In the genomic region with DNA sequence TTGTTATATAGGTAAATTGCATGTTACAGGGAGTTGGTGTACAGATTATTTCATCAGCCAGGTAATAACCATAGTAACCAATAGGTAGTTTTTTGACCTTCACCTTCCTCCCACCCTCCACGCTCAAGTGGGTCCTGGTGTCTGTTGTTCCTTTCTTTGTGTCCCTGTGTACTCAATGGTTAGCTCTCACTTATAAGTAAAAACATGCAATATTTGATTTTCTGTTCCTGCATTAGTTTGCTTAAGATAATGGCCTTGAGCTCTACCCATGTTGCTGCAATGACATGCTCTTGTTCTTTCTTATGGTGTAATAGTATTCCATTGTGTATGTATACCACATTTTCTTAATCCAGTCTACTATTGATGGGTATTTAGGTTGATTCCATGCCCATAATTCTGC, we compare ENCODE assay signal across 1 cellular context.
A peak's percentile ranks its signal among the peaks of the same experiment; 100 is the strongest.
TF ChIP-seq lines count a peak whose summit lies in the region.

No MANE protein-coding gene starts in this region.

TF ChIP-seq in HepG2, 621 proteins besides CTCF, POLR2A, EP300 and RAD21 (continued from another document and continues in another):
- TF ChIP-seq, protein P1, sequence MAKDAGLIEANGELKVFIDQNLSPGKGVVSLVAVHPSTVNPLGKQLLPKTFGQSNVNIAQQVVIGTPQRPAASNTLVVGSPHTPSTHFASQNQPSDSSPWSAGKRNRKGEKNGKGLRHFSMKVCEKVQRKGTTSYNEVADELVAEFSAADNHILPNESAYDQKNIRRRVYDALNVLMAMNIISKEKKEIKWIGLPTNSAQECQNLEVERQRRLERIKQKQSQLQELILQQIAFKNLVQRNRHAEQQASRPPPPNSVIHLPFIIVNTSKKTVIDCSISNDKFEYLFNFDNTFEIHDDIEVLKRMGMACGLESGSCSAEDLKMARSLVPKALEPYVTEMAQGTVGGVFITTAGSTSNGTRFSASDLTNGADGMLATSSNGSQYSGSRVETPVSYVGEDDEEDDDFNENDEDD (CRISPR knock-in tag; IDR thresholded peaks at IDR 0.05; ENCODE audit: borderline replicate concordance), result no peak
- TF ChIP-seq, protein P2, sequence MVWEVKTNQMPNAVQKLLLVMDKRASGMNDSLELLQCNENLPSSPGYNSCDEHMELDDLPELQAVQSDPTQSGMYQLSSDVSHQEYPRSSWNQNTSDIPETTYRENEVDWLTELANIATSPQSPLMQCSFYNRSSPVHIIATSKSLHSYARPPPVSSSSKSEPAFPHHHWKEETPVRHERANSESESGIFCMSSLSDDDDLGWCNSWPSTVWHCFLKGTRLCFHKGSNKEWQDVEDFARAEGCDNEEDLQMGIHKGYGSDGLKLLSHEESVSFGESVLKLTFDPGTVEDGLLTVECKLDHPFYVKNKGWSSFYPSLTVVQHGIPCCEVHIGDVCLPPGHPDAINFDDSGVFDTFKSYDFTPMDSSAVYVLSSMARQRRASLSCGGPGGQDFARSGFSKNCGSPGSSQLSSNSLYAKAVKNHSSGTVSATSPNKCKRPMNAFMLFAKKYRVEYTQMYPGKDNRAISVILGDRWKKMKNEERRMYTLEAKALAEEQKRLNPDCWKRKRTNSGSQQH (CRISPR knock-in tag; IDR thresholded peaks at IDR 0.05; ENCODE audit: low read depth), result no peak
- no peak for TF ChIP-seq ZNF496 (CRISPR knock-in tag; IDR thresholded peaks at IDR 0.05; ENCODE audit: insufficient replicate concordance)
- TF ChIP-seq ELF3 (CRISPR knock-in tag; IDR thresholded peaks at IDR 0.05), result 0 out of 2 replicates have a peak, but pooled peaks have one; percentile 33
- TF ChIP-seq U2AF2 (IDR thresholded peaks at IDR 0.05; ENCODE audit: low read depth, low read length), result no peak
- no peak for TF ChIP-seq ZFX (CRISPR knock-in tag; IDR thresholded peaks at IDR 0.05; ENCODE audit: low read depth)
- no peak; the same call in 1 of the 2 replicates for TF ChIP-seq SMARCC2 (IDR thresholded peaks at IDR 0.05)
- TF ChIP-seq POLR2G (IDR thresholded peaks at IDR 0.05; ENCODE audit: low read depth, low read length), result no peak
- TF ChIP-seq, protein P3, sequence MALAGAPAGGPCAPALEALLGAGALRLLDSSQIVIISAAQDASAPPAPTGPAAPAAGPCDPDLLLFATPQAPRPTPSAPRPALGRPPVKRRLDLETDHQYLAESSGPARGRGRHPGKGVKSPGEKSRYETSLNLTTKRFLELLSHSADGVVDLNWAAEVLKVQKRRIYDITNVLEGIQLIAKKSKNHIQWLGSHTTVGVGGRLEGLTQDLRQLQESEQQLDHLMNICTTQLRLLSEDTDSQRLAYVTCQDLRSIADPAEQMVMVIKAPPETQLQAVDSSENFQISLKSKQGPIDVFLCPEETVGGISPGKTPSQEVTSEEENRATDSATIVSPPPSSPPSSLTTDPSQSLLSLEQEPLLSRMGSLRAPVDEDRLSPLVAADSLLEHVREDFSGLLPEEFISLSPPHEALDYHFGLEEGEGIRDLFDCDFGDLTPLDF (CRISPR knock-in tag; IDR thresholded peaks at IDR 0.05), result no peak
- no peak for TF ChIP-seq ZNF546 (CRISPR knock-in tag; conservative IDR thresholded peaks at IDR 0.05)
- no peak for TF ChIP-seq IKZF4 (CRISPR knock-in tag; IDR thresholded peaks at IDR 0.05; ENCODE audit: borderline replicate concordance, low read depth, not compliant biosample characterization)
- TF ChIP-seq HMG20A (CRISPR knock-in tag; IDR thresholded peaks at IDR 0.05; ENCODE audit: borderline replicate concordance), result peak; percentile 87
- no peak for TF ChIP-seq MXI1 (IDR thresholded peaks at IDR 0.05; ENCODE audit: borderline replicate concordance, low read depth, low read length)
- no peak for TF ChIP-seq MEF2D (CRISPR knock-in tag; IDR thresholded peaks at IDR 0.05)
- TF ChIP-seq, protein P4, sequence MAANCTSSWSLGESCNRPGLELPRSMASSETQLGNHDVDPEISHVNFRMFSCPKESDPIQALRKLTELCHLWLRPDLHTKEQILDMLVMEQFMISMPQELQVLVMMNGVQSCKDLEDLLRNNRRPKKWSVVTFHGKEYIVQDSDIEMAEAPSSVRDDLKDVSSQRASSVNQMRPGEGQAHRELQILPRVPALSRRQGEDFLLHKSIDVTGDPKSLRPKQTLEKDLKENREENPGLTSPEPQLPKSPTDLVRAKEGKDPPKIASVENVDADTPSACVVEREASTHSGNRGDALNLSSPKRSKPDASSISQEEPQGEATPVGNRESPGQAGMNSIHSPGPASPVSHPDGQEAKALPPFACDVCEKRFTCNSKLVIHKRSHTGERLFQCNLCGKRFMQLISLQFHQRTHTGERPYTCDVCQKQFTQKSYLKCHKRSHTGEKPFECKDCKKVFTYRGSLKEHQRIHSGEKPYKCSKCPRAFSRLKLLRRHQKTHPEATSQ (CRISPR knock-in tag; IDR thresholded peaks at IDR 0.05; ENCODE audit: borderline replicate concordance), result peak; percentile 68; the same call in 1 of the 2 replicates
- no peak for TF ChIP-seq ZNF605 (CRISPR knock-in tag; IDR thresholded peaks at IDR 0.05)
- TF ChIP-seq, protein P5, sequence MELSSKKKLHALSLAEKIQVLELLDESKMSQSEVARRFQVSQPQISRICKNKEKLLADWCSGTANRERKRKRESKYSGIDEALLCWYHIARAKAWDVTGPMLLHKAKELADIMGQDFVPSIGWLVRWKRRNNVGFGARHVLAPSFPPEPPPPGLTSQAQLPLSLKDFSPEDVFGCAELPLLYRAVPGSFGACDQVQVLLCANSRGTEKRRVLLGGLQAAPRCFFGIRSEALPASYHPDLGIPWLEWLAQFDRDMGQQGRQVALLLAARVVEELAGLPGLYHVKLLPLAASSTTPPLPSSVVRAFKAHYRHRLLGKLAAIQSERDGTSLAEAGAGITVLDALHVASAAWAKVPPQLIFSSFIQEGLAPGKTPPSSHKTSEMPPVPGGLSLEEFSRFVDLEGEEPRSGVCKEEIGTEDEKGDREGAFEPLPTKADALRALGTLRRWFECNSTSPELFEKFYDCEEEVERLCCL (CRISPR knock-in tag; IDR thresholded peaks at IDR 0.05; ENCODE audit: borderline replicate concordance), result no peak
- TF ChIP-seq ZNF549 (CRISPR knock-in tag; IDR thresholded peaks at IDR 0.05), result no peak
- no peak for TF ChIP-seq ZNF768 (CRISPR knock-in tag; IDR thresholded peaks at IDR 0.05)
- TF ChIP-seq, protein P6, sequence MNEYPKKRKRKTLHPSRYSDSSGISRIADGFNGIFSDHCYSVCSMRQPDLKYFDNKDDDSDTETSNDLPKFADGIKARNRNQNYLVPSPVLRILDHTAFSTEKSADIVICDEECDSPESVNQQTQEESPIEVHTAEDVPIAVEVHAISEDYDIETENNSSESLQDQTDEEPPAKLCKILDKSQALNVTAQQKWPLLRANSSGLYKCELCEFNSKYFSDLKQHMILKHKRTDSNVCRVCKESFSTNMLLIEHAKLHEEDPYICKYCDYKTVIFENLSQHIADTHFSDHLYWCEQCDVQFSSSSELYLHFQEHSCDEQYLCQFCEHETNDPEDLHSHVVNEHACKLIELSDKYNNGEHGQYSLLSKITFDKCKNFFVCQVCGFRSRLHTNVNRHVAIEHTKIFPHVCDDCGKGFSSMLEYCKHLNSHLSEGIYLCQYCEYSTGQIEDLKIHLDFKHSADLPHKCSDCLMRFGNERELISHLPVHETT (CRISPR knock-in tag; conservative IDR thresholded peaks at IDR 0.05), result no peak
- TF ChIP-seq, protein P7, sequence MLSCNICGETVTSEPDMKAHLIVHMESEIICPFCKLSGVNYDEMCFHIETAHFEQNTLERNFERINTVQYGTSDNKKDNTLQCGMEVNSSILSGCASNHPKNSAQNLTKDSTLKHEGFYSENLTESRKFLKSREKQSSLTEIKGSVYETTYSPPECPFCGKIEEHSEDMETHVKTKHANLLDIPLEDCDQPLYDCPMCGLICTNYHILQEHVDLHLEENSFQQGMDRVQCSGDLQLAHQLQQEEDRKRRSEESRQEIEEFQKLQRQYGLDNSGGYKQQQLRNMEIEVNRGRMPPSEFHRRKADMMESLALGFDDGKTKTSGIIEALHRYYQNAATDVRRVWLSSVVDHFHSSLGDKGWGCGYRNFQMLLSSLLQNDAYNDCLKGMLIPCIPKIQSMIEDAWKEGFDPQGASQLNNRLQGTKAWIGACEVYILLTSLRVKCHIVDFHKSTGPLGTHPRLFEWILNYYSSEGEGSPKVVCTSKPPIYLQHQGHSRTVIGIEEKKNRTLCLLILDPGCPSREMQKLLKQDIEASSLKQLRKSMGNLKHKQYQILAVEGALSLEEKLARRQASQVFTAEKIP (CRISPR knock-in tag; IDR thresholded peaks at IDR 0.05; ENCODE audit: borderline replicate concordance), result no peak
- TF ChIP-seq, protein P8, sequence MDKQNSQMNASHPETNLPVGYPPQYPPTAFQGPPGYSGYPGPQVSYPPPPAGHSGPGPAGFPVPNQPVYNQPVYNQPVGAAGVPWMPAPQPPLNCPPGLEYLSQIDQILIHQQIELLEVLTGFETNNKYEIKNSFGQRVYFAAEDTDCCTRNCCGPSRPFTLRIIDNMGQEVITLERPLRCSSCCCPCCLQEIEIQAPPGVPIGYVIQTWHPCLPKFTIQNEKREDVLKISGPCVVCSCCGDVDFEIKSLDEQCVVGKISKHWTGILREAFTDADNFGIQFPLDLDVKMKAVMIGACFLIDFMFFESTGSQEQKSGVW (CRISPR knock-in tag; IDR thresholded peaks at IDR 0.05; ENCODE audit: borderline replicate concordance), result no peak
- no peak for TF ChIP-seq CENPX (CRISPR knock-in tag; IDR thresholded peaks at IDR 0.05)
- TF ChIP-seq AKAP8 (CRISPR knock-in tag; IDR thresholded peaks at IDR 0.05), result no peak
- TF ChIP-seq, protein P9, sequence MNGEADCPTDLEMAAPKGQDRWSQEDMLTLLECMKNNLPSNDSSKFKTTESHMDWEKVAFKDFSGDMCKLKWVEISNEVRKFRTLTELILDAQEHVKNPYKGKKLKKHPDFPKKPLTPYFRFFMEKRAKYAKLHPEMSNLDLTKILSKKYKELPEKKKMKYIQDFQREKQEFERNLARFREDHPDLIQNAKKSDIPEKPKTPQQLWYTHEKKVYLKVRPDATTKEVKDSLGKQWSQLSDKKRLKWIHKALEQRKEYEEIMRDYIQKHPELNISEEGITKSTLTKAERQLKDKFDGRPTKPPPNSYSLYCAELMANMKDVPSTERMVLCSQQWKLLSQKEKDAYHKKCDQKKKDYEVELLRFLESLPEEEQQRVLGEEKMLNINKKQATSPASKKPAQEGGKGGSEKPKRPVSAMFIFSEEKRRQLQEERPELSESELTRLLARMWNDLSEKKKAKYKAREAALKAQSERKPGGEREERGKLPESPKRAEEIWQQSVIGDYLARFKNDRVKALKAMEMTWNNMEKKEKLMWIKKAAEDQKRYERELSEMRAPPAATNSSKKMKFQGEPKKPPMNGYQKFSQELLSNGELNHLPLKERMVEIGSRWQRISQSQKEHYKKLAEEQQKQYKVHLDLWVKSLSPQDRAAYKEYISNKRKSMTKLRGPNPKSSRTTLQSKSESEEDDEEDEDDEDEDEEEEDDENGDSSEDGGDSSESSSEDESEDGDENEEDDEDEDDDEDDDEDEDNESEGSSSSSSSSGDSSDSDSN (CRISPR knock-in tag; IDR thresholded peaks at IDR 0.05), result no peak; the same call in 1 of the 2 replicates
- no peak for TF ChIP-seq ZFP36L1 (CRISPR knock-in tag; IDR thresholded peaks at IDR 0.05)
- TF ChIP-seq, protein P10, sequence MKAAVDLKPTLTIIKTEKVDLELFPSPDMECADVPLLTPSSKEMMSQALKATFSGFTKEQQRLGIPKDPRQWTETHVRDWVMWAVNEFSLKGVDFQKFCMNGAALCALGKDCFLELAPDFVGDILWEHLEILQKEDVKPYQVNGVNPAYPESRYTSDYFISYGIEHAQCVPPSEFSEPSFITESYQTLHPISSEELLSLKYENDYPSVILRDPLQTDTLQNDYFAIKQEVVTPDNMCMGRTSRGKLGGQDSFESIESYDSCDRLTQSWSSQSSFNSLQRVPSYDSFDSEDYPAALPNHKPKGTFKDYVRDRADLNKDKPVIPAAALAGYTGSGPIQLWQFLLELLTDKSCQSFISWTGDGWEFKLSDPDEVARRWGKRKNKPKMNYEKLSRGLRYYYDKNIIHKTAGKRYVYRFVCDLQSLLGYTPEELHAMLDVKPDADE (CRISPR knock-in tag; IDR thresholded peaks at IDR 0.05), result no peak
- TF ChIP-seq ZNF224 (CRISPR knock-in tag; IDR thresholded peaks at IDR 0.05), result no peak
- no peak for TF ChIP-seq ATRX (CRISPR knock-in tag; IDR thresholded peaks at IDR 0.05; ENCODE audit: borderline replicate concordance)
- no peak for TF ChIP-seq ZNF333 (CRISPR knock-in tag; IDR thresholded peaks at IDR 0.05; ENCODE audit: borderline replicate concordance)
- no peak for TF ChIP-seq ZNF672 (CRISPR knock-in tag; IDR thresholded peaks at IDR 0.05)
- peak; percentile 61; the same call in 1 of the 2 replicates for TF ChIP-seq PPARG (CRISPR knock-in tag; conservative IDR thresholded peaks at IDR 0.05)
- TF ChIP-seq, protein P11, sequence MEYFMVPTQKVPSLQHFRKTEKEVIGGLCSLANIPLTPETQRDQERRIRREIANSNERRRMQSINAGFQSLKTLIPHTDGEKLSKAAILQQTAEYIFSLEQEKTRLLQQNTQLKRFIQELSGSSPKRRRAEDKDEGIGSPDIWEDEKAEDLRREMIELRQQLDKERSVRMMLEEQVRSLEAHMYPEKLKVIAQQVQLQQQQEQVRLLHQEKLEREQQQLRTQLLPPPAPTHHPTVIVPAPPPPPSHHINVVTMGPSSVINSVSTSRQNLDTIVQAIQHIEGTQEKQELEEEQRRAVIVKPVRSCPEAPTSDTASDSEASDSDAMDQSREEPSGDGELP (IDR thresholded peaks at IDR 0.05; ENCODE audit: borderline replicate concordance, low read depth), result no peak
- TF ChIP-seq, protein P12, sequence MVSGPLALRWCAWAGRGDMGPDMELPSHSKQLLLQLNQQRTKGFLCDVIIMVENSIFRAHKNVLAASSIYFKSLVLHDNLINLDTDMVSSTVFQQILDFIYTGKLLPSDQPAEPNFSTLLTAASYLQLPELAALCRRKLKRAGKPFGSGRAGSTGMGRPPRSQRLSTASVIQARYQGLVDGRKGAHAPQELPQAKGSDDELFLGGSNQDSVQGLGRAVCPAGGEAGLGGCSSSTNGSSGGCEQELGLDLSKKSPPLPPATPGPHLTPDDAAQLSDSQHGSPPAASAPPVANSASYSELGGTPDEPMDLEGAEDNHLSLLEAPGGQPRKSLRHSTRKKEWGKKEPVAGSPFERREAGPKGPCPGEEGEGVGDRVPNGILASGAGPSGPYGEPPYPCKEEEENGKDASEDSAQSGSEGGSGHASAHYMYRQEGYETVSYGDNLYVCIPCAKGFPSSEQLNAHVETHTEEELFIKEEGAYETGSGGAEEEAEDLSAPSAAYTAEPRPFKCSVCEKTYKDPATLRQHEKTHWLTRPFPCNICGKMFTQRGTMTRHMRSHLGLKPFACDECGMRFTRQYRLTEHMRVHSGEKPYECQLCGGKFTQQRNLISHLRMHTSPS (CRISPR knock-in tag; IDR thresholded peaks at IDR 0.05; ENCODE audit: low read depth), result no peak
- TF ChIP-seq ATF7-NPFF (CRISPR knock-in tag; IDR thresholded peaks at IDR 0.05; ENCODE audit: low read depth), result no peak
- TF ChIP-seq PCBP2 (optimal IDR thresholded peaks at IDR 0.05; ENCODE audit: low read depth, low read length, poor library complexity, severe bottlenecking), result no peak
- TF ChIP-seq TAF1 (CRISPR knock-in tag; IDR thresholded peaks at IDR 0.05), result no peak
- TF ChIP-seq ZNF329 (CRISPR knock-in tag; IDR thresholded peaks at IDR 0.05; ENCODE audit: low read depth), result no peak
- no peak for TF ChIP-seq CCAR2 (optimal IDR thresholded peaks at IDR 0.05; ENCODE audit: low read depth, low read length)
- TF ChIP-seq PHF20 (CRISPR knock-in tag; IDR thresholded peaks at IDR 0.05), result no peak
- TF ChIP-seq SOX6 (IDR thresholded peaks at IDR 0.05), result no peak
- peak; percentile 98 for TF ChIP-seq SOX6 (CRISPR knock-in tag; IDR thresholded peaks at IDR 0.05)
- TF ChIP-seq ZNF136 (CRISPR knock-in tag; IDR thresholded peaks at IDR 0.05; ENCODE audit: low read depth), result no peak
- TF ChIP-seq NFE2 (CRISPR knock-in tag; IDR thresholded peaks at IDR 0.05), result no peak
